1 cellular context compared by ENCODE assay signal in the genomic region with DNA sequence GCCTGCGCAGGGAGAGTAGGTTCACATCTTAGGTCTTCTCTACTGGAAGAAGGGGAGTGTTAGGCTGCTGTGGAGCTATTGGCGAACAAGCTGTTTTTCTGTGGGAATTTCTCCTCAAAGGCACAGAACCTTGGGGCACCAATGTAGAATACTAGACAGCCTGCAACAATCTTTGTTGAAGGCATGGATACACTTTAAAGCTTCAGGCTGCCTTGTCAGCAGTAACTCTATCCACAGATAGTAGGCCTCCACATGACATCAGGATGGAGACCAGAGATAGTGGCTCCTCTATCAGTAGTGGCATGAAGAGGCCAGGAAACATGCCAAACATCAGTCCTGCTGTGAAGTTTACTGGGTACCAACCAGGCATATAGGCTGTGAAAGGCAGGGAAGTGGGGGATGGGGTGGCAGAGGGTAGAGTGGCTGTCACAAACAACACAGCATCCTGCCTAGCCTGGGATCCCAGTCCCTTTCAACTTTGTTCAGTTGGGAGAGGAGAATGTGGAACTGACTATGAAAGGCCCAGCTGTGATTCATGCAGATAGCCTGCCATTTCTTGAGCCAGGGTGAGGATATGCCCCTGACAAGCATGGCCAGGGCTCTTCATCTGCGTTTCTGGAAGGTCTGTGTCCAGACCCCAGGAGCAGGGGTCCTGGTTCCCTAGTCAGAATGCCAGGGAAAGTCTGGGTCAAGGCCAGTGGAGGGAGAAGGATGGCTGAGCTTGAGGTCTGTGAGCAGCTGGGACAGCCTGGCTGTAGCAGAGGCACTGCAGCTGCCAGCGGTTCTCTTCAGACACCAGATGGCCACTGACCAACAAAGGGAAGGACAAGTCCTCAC.
TF ChIP-seq lines count a peak whose summit lies in the region.

No MANE protein-coding gene starts in this region.

TF ChIP-seq in GM23338, 12 proteins besides CTCF, POLR2A, EP300 and RAD21 (continued from another document):
- TF ChIP-seq REST (IDR thresholded peaks at IDR 0.05; ENCODE audit: unreplicated experiment) (no peak), NANOG (IDR thresholded peaks at IDR 0.05; ENCODE audit: borderline replicate concordance) (no peak), JUNB (IDR thresholded peaks at IDR 0.05; ENCODE audit: unreplicated experiment) (no peak), ZNF114 (CRISPR knock-in tag; IDR thresholded peaks at IDR 0.05) (no peak), ETS1 (IDR thresholded peaks at IDR 0.05) (no peak), EZH2 (IDR thresholded peaks at IDR 0.05; ENCODE audit: low read depth, unreplicated experiment) (no peak), STAT1 (IDR thresholded peaks at IDR 0.05; ENCODE audit: unreplicated experiment) (no peak)
- TF ChIP-seq, protein P1, sequence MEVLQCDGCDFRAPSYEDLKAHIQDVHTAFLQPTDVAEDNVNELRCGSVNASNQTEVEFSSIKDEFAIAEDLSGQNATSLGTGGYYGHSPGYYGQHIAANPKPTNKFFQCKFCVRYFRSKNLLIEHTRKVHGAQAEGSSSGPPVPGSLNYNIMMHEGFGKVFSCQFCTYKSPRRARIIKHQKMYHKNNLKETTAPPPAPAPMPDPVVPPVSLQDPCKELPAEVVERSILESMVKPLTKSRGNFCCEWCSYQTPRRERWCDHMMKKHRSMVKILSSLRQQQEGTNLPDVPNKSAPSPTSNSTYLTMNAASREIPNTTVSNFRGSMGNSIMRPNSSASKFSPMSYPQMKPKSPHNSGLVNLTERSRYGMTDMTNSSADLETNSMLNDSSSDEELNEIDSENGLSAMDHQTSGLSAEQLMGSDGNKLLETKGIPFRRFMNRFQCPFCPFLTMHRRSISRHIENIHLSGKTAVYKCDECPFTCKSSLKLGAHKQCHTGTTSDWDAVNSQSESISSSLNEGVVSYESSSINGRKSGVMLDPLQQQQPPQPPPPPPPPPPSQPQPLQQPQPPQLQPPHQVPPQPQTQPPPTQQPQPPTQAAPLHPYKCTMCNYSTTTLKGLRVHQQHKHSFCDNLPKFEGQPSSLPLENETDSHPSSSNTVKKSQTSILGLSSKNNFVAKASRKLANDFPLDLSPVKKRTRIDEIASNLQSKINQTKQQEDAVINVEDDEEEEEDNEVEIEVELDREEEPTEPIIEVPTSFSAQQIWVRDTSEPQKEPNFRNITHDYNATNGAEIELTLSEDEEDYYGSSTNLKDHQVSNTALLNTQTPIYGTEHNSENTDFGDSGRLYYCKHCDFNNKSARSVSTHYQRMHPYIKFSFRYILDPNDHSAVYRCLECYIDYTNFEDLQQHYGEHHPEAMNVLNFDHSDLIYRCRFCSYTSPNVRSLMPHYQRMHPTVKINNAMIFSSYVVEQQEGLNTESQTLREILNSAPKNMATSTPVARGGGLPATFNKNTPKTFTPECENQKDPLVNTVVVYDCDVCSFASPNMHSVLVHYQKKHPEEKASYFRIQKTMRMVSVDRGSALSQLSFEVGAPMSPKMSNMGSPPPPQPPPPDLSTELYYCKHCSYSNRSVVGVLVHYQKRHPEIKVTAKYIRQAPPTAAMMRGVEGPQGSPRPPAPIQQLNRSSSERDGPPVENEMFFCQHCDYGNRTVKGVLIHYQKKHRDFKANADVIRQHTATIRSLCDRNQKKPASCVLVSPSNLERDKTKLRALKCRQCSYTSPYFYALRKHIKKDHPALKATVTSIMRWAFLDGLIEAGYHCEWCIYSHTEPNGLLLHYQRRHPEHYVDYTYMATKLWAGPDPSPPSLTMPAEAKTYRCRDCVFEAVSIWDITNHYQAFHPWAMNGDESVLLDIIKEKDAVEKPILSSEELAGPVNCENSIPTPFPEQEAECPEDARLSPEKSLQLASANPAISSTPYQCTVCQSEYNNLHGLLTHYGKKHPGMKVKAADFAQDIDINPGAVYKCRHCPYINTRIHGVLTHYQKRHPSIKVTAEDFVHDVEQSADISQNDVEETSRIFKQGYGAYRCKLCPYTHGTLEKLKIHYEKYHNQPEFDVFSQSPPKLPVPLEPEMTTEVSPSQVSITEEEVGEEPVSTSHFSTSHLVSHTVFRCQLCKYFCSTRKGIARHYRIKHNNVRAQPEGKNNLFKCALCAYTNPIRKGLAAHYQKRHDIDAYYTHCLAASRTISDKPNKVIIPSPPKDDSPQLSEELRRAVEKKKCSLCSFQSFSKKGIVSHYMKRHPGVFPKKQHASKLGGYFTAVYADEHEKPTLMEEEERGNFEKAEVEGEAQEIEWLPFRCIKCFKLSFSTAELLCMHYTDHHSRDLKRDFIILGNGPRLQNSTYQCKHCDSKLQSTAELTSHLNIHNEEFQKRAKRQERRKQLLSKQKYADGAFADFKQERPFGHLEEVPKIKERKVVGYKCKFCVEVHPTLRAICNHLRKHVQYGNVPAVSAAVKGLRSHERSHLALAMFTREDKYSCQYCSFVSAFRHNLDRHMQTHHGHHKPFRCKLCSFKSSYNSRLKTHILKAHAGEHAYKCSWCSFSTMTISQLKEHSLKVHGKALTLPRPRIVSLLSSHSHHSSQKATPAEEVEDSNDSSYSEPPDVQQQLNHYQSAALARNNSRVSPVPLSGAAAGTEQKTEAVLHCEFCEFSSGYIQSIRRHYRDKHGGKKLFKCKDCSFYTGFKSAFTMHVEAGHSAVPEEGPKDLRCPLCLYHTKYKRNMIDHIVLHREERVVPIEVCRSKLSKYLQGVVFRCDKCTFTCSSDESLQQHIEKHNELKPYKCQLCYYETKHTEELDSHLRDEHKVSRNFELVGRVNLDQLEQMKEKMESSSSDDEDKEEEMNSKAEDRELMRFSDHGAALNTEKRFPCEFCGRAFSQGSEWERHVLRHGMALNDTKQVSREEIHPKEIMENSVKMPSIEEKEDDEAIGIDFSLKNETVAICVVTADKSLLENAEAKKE (CRISPR knock-in tag; IDR thresholded peaks at IDR 0.05), result no peak
